27 cellular contexts compared by ENCODE assay signal in genomic region chr1:195019385-195019784, GRCh38.
"Had no signal": no experiment of that assay in that cellular context is flagged by ENCODE, and none has a peak within 500 bp of the region (broad histone marks: within the 10 kb centered on the region; RNA-seq: fewer than 3 reads in every experiment).

No MANE protein-coding gene starts in this region.

- H3K27me3 Mint-ChIP-seq: activated B cell treated with CpG ODN at 0.5 μM for 24 hours; activated CD4-positive, alpha-beta memory T cell treated with anti-CD3 and anti-CD28 coated beads for 36 hours; activated CD8-positive, alpha-beta memory T cell treated with anti-CD3 and anti-CD28 coated beads, Interleukin-2, amount 10 ng/mL, durations not matched to agents 7 days and 5 days; natural killer cell treated with Interleukin-12 subunit alpha and Interleukin-12 subunit beta and Interleukin-15 and Interleukin-18, amount 100 ng/mL, for 72 hours had no signal

- H3K4me3 ChIP-seq: adrenal gland, breast epithelium, lung, sigmoid colon, testis, upper lobe of left lung had no signal

- H3K4me3 Mint-ChIP-seq: activated B cell treated with CpG ODN at 0.5 μM for 24 hours; activated CD4-positive, alpha-beta memory T cell treated with anti-CD3 and anti-CD28 coated beads for 36 hours; activated CD8-positive, alpha-beta memory T cell treated with anti-CD3 and anti-CD28 coated beads, Interleukin-2, amount 10 ng/mL, durations not matched to agents 7 days and 5 days; activated T-cell treated with anti-CD3 and anti-CD28 coated beads, Interleukin-2, amount 50 U/mL, for 4 hours; mesothelial cell of epicardium; natural killer cell treated with Interleukin-12 subunit alpha and Interleukin-12 subunit beta and Interleukin-15 and Interleukin-18, amount 100 ng/mL, for 72 hours; stimulated activated effector memory CD8-positive, alpha-beta T cell treated with anti-CD3 and anti-CD28 coated beads, Interleukin-12 subunit alpha, Interleukin-12 subunit beta, amount 100 ng/mL, for 72 hours; T-helper 2 cell treated with Interferon-gamma antibody and Interleukin-4, amounts not matched to agents 5 μg/mL and 100 μg/mL, for 36 hours had no signal

- H3K27me3 ChIP-seq: adrenal gland, breast epithelium, sigmoid colon, testis, upper lobe of left lung had no signal

- H3K4me1 ChIP-seq: adrenal gland, breast epithelium, sigmoid colon, testis, upper lobe of left lung had no signal

- H3K4me1 Mint-ChIP-seq: activated B cell treated with CpG ODN at 0.5 μM for 24 hours; activated CD8-positive, alpha-beta memory T cell treated with anti-CD3 and anti-CD28 coated beads, Interleukin-2, amount 10 ng/mL, durations not matched to agents 7 days and 5 days; mesothelial cell of epicardium; stimulated activated effector memory CD8-positive, alpha-beta T cell treated with anti-CD3 and anti-CD28 coated beads, Interleukin-12 subunit alpha, Interleukin-12 subunit beta, amount 100 ng/mL, for 72 hours had no signal

- ATAC-seq: activated CD8-positive, alpha-beta memory T cell treated with anti-CD3 and anti-CD28 coated beads, Interleukin-2, amount 10 ng/mL, durations not matched to agents 7 days and 5 days; activated T-cell treated with anti-CD3 and anti-CD28 coated beads, Interleukin-2, amount 50 U/mL, for 4 hours; left lobe of liver; natural killer cell treated with Interleukin-12 subunit alpha and Interleukin-12 subunit beta and Interleukin-15 and Interleukin-18, amount 100 ng/mL, for 72 hours; stimulated activated effector memory CD8-positive, alpha-beta T cell treated with anti-CD3 and anti-CD28 coated beads, Interleukin-12 subunit alpha, Interleukin-12 subunit beta, amount 100 ng/mL, for 72 hours had no signal

- DNase-seq: activated B cell treated with CpG ODN at 0.5 μM for 24 hours; activated CD4-positive, alpha-beta memory T cell treated with anti-CD3 and anti-CD28 coated beads for 36 hours; activated CD4-positive, alpha-beta T cell treated with anti-CD3 and anti-CD28 coated beads for 4 hours; activated CD8-positive, alpha-beta memory T cell treated with anti-CD3 and anti-CD28 coated beads, Interleukin-2, amount 10 ng/mL, durations not matched to agents 7 days and 5 days; activated effector memory CD4-positive, alpha-beta T cell treated with anti-CD3 and anti-CD28 coated beads, Interleukin-2, amount 50 U/mL, for 16 hours; activated naive CD4-positive, alpha-beta T cell treated with anti-CD3 and anti-CD28 coated beads, Interleukin-2, amount 50 U/mL, for 16 hours; activated T-cell treated with anti-CD3 and anti-CD28 coated beads, Interleukin-2, amount 50 U/mL, for 4 hours; adrenal gland; cortex of kidney; erythroblast; foreskin melanocyte; head of caudate nucleus; kidney; nucleus accumbens; posterior cingulate gyrus; sigmoid colon; stimulated activated CD4-positive, alpha-beta T cell treated with anti-CD3 and anti-CD28 coated beads, Interleukin-4, amount 100 ng/mL, for 24 hours; SW 1271; testis; upper lobe of left lung had no signal

- H3K9me3 ChIP-seq: adrenal gland, breast epithelium, sigmoid colon, testis, upper lobe of left lung had no signal

- H3K36me3 Mint-ChIP-seq: activated CD4-positive, alpha-beta memory T cell treated with anti-CD3 and anti-CD28 coated beads for 36 hours; activated CD8-positive, alpha-beta memory T cell treated with anti-CD3 and anti-CD28 coated beads, Interleukin-2, amount 10 ng/mL, durations not matched to agents 7 days and 5 days; mesothelial cell of epicardium; stimulated activated effector memory CD8-positive, alpha-beta T cell treated with anti-CD3 and anti-CD28 coated beads, Interleukin-12 subunit alpha, Interleukin-12 subunit beta, amount 100 ng/mL, for 72 hours had no signal

- H3K9me3 Mint-ChIP-seq: T-helper 2 cell treated with Interferon-gamma antibody and Interleukin-4, amounts not matched to agents 5 μg/mL and 100 μg/mL, for 36 hours had no signal

- H3K36me3 ChIP-seq: adrenal gland, breast epithelium, sigmoid colon, upper lobe of left lung had no signal

- H3K27ac ChIP-seq: adrenal gland, breast epithelium, sigmoid colon, testis, upper lobe of left lung had no signal

- H3K27ac Mint-ChIP-seq: activated B cell treated with CpG ODN at 0.5 μM for 24 hours; activated CD4-positive, alpha-beta memory T cell treated with anti-CD3 and anti-CD28 coated beads for 36 hours; activated CD8-positive, alpha-beta memory T cell treated with anti-CD3 and anti-CD28 coated beads, Interleukin-2, amount 10 ng/mL, durations not matched to agents 7 days and 5 days; mesothelial cell of epicardium; natural killer cell treated with Interleukin-12 subunit alpha and Interleukin-12 subunit beta and Interleukin-15 and Interleukin-18, amount 100 ng/mL, for 72 hours; stimulated activated effector memory CD8-positive, alpha-beta T cell treated with anti-CD3 and anti-CD28 coated beads, Interleukin-12 subunit alpha, Interleukin-12 subunit beta, amount 100 ng/mL, for 72 hours; T-helper 2 cell treated with Interferon-gamma antibody and Interleukin-4, amounts not matched to agents 5 μg/mL and 100 μg/mL, for 36 hours had no signal
